Comparison of ENCODE assay signal across 22 cellular contexts in genomic region chr4:8038083-8038482, GRCh38.
"Had no signal": no experiment of that assay in that cellular context is flagged by ENCODE, and none has a peak within 500 bp of the region (broad histone marks: within the 10 kb centered on the region; RNA-seq: fewer than 3 reads in every experiment).

No MANE protein-coding gene starts in this region.

- H3K27me3 ChIP-seq: dorsolateral prefrontal cortex, tibial artery, upper lobe of right lung, vagina had no signal

- H3K4me3 ChIP-seq: coronary artery, dorsolateral prefrontal cortex, mucosa of descending colon, prostate gland, spleen, tibial artery, upper lobe of right lung, vagina had no signal

- DNase-seq: dorsolateral prefrontal cortex; effector CD8-positive, alpha-beta T cell; foreskin melanocyte; islet precursor cell; mammary epithelial cell; mucosa of descending colon; occipital lobe; retina; spleen; stimulated activated CD4-positive, alpha-beta T cell treated with anti-CD3 and anti-CD28 coated beads, Interleukin-15, amount 100 ng/mL, for 24 hours; stimulated activated CD4-positive, alpha-beta T cell treated with anti-CD3 and anti-CD28 coated beads, Interleukin-1b, Interleukin-23, amount 100 ng/mL, for 48 hours; stimulated activated CD4-positive, alpha-beta T cell treated with anti-CD3 and anti-CD28 coated beads, Interleukin-4, amount 100 ng/mL, for 24 hours; tibial artery; upper lobe of right lung had no signal

- ATAC-seq: left lobe of liver; naive thymus-derived CD8-positive, alpha-beta T cell; sciatic nerve; stimulated activated memory B cell treated with anti-CD40 and anti-IgM and Interleukin-4, amounts not matched to agents 10 μg/mL and 1 μg/mL and 100 μg/mL, for 72 hours had no signal

- H3K27ac ChIP-seq: coronary artery, dorsolateral prefrontal cortex, parathyroid adenoma, prostate gland, spleen, tibial artery, upper lobe of right lung, vagina had no signal

- H3K9me3 ChIP-seq: mucosa of descending colon, prostate gland, spleen, tibial artery, upper lobe of right lung, vagina had no signal

- H3K36me3 ChIP-seq: prostate gland, tibial artery, upper lobe of right lung, vagina had no signal

- H3K4me1 ChIP-seq: parathyroid adenoma, prostate gland, tibial artery, upper lobe of right lung, vagina had no signal
